In genomic region chr1:226568077-226568831, GRCh38 we compare ENCODE assay signal across 8 cellular contexts. TPM values are rescaled to one million over a fixed set of nuclear protein-coding genes. Genes with fewer than 3 reads are reported as not detected.
A peak's percentile ranks its signal among the peaks of the same experiment; 100 is the strongest.
DNase-seq lines count a peak whose midpoint lies in the region; ATAC-seq, FAIRE-seq and TF ChIP-seq lines count a peak whose summit lies in the region.

No MANE protein-coding gene starts in this region.

- no peak for FAIRE-seq in small intestine (lab: Jason Lieb, UNC)

- DNase-seq in left ventricle myocardium inferior (no peak), small intestine (peak; percentile 17), NCI-H510A (lab: John Stamatoyannopoulos, UW) (no peak)
- no peak for DNase-seq in stimulated activated CD8-positive, alpha-beta memory T cell treated with anti-CD3 and anti-CD28 coated beads, Interleukin-4, amount 100 ng/mL, for 48 hours

- H3K36me3 ChIP-seq in left ventricle myocardium inferior (no peaks in the 10 kb centered on the region), small intestine (ENCODE audit: control insufficient read depth in 2 of 2, insufficient read depth in 2 of 2, low read length in 2 of 2) (no peaks in the 10 kb centered on the region)

- intact Hi-C loops in left ventricle myocardium inferior (cut with micrococcal nuclease), result no loop called here

- H3K27ac ChIP-seq in left ventricle myocardium inferior (replicated peaks), result peak overlapping the region; percentile 15
- no peak overlapping the region for H3K27ac ChIP-seq in small intestine (ENCODE audit: low read depth in 1 of 2, low read length in 1 of 2)

- H3K9me3 ChIP-seq in left ventricle myocardium inferior (replicated peaks), result no peaks in the 10 kb centered on the region
- no peaks in the 10 kb centered on the region for H3K9me3 ChIP-seq in small intestine (ENCODE audit: control insufficient read depth, low read depth)

- H3K27me3 ChIP-seq in left ventricle myocardium inferior (ENCODE audit: low read depth) (no peaks in the 10 kb centered on the region), small intestine (ENCODE audit: control insufficient read depth in 2 of 2, insufficient read depth in 2 of 2, low read length in 2 of 2) (no peaks in the 10 kb centered on the region)

- 62 to 78% (median 72%) methylated on average over 13 of the region's 13 CpGs for WGBS in small intestine, 3 donors

- TF ChIP-seq CTCF in GM12873 (IDR thresholded peaks at IDR 0.05; ENCODE audit: insufficient read depth, low read depth, low read length, missing control alignments) (peak; percentile 34), left ventricle myocardium inferior (IDR thresholded peaks at IDR 0.05; ENCODE audit: borderline replicate concordance) (peak; percentile 57)

- ATAC-seq in SK-N-SH treated with all-trans-retinoic acid at 6 μM for 48 hours, result peak; percentile 45; the same call in 2 of the 3 replicates
- ATAC-seq in GM18520 (IDR thresholded peaks at IDR 0.05; ENCODE audit: unreplicated experiment), result no peak
- no peak for ATAC-seq in GM21381 (IDR thresholded peaks at IDR 0.05; ENCODE audit: unreplicated experiment)

- H3K4me1 ChIP-seq in left ventricle myocardium inferior, result peaks cover 20% of the 10 kb centered on the region
- no peaks in the 10 kb centered on the region for H3K4me1 ChIP-seq in small intestine (ENCODE audit: control insufficient read depth in 2 of 2, insufficient read depth in 1 of 2, low read depth in 1 of 2, low read length in 1 of 2)

- H3K4me3 ChIP-seq in left ventricle myocardium inferior (no peak overlapping the region), small intestine (ENCODE audit: low read depth in 1 of 2, low read length in 2 of 2) (no peak overlapping the region)

TF ChIP-seq in SK-N-SH treated with all-trans-retinoic acid at 6 μM for 48 hours, 23 proteins besides CTCF, POLR2A, EP300 and RAD21:
- TF ChIP-seq POU6F1 (CRISPR knock-in tag; IDR thresholded peaks at IDR 0.05; ENCODE audit: borderline replicate concordance, low read depth) (no peak), GLIS3 (CRISPR knock-in tag; IDR thresholded peaks at IDR 0.05) (no peak), PPARA (CRISPR knock-in tag; IDR thresholded peaks at IDR 0.05; ENCODE audit: borderline replicate concordance) (no peak), CSRNP3 (CRISPR knock-in tag; IDR thresholded peaks at IDR 0.05) (no peak), ZNF70 (CRISPR knock-in tag; IDR thresholded peaks at IDR 0.05) (no peak), CREB5 (CRISPR knock-in tag; IDR thresholded peaks at IDR 0.05; ENCODE audit: low read depth) (no peak), ARNTL (CRISPR knock-in tag; IDR thresholded peaks at IDR 0.05; ENCODE audit: borderline replicate concordance, low read depth) (no peak), PATZ1 (CRISPR knock-in tag; IDR thresholded peaks at IDR 0.05; ENCODE audit: borderline replicate concordance) (no peak), ZNF565 (CRISPR knock-in tag; conservative IDR thresholded peaks at IDR 0.05; ENCODE audit: low read depth) (no peak)

RNA-seq across cellular contexts. Expression of gene STUM, which starts 19.7 kb away (rescaled TPM):
- total RNA-seq in left ventricle myocardium inferior, result 0.85 TPM
- 1 to 10 TPM in 1 of 3 donors, under 1 TPM in 2; under 0.01 to 9.6 (median under 0.01) TPM for polyA plus RNA-seq in small intestine
